ENCODE assay signal across 8 cellular contexts in the genomic region with DNA sequence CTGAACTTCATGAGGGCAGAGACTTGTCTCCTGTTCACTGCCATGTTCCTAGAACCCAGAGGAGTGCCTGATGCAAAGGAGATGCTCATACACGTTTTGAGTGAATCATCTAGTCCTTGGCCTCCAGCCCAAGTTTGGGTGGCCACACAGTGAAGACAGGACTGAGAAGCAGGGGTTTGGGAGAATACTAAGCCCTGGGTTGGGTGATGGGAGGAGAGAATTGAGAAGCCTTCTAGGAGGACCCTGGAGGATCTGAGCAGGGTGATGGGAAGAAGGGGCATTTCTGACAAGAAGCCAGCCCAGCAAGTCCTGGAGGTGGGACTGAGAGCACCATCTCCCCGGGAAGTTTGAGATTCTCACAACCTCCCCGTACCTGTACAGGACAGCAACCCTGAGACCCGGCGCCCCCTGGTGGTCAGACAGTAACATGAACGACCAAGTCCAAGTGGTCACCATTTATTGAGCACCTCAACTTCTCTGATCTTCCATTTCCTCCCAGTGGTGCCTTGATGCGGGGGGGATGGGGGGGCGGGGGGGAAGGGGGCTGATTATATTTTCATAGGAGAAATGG. TPM values are rescaled to one million over a fixed set of nuclear protein-coding genes. Genes with fewer than 3 reads are reported as not detected.
A peak's percentile ranks its signal among the peaks of the same experiment; 100 is the strongest.
DNase-seq lines count a peak whose midpoint lies in the region; ATAC-seq and TF ChIP-seq lines count a peak whose summit lies in the region.

No MANE protein-coding gene starts in this region.

- DNase-seq in activated gamma-delta T cell treated with Interleukin-2 at 50 U/mL for 16 hours (peak; percentile 75), activated gamma-delta T cell (lab: John Stamatoyannopoulos, UW) (no peak), NCI-H69 (lab: John Stamatoyannopoulos, UW) (peak; percentile 62), endothelial cell (ENCODE audit: low spot score) (peak; percentile 72), mucosa of gallbladder (ENCODE audit: low spot score) (peak; percentile 53)
- peak; percentile 88 for DNase-seq in activated CD8-positive, alpha-beta memory T cell treated with anti-CD3 and anti-CD28 coated beads for 24 hours
- peak; percentile 68 to 82 for DNase-seq in stimulated activated effector memory CD8-positive, alpha-beta T cell treated with anti-CD3 and anti-CD28 coated beads, Interleukin-12 subunit alpha, Interleukin-12 subunit beta, amount 100 ng/mL, for 72 hours (ENCODE audit: low spot score in 2 of 2)

- peak; percentile 62 for ATAC-seq in stimulated activated effector memory CD8-positive, alpha-beta T cell treated with anti-CD3 and anti-CD28 coated beads, Interleukin-12 subunit alpha, Interleukin-12 subunit beta, amount 100 ng/mL, for 72 hours
- ATAC-seq in GM19351 (IDR thresholded peaks at IDR 0.05; ENCODE audit: unreplicated experiment): no peak

- no peaks in the 10 kb centered on the region for H3K9me3 Mint-ChIP-seq in endothelial cell (ENCODE audit: unreplicated experiment)
- H3K9me3 Mint-ChIP-seq in stimulated activated effector memory CD8-positive, alpha-beta T cell treated with anti-CD3 and anti-CD28 coated beads, Interleukin-12 subunit alpha, Interleukin-12 subunit beta, amount 100 ng/mL, for 72 hours: no peaks in the 10 kb centered on the region

- peak; percentile 64 for TF ChIP-seq CTCF in endothelial cell (IDR thresholded peaks at IDR 0.05; ENCODE audit: unreplicated experiment)

- no peaks in the 10 kb centered on the region for H3K36me3 Mint-ChIP-seq in endothelial cell (ENCODE audit: low read depth, unreplicated experiment)
- H3K36me3 Mint-ChIP-seq in stimulated activated effector memory CD8-positive, alpha-beta T cell treated with anti-CD3 and anti-CD28 coated beads, Interleukin-12 subunit alpha, Interleukin-12 subunit beta, amount 100 ng/mL, for 72 hours: peaks cover 39% of the 10 kb centered on the region

- H3K27me3 Mint-ChIP-seq in endothelial cell (ENCODE audit: unreplicated experiment): peaks cover 2% of the 10 kb centered on the region

- peak overlapping the region; percentile 4 for H3K4me3 Mint-ChIP-seq in endothelial cell (ENCODE audit: unreplicated experiment)
- no peak overlapping the region for H3K4me3 Mint-ChIP-seq in stimulated activated effector memory CD8-positive, alpha-beta T cell treated with anti-CD3 and anti-CD28 coated beads, Interleukin-12 subunit alpha, Interleukin-12 subunit beta, amount 100 ng/mL, for 72 hours

- H3K4me1 Mint-ChIP-seq in endothelial cell (ENCODE audit: unreplicated experiment): peaks cover 18% of the 10 kb centered on the region
- peaks cover 45% of the 10 kb centered on the region for H3K4me1 Mint-ChIP-seq in stimulated activated effector memory CD8-positive, alpha-beta T cell treated with anti-CD3 and anti-CD28 coated beads, Interleukin-12 subunit alpha, Interleukin-12 subunit beta, amount 100 ng/mL, for 72 hours

- H3K27ac Mint-ChIP-seq in endothelial cell (ENCODE audit: unreplicated experiment): peak overlapping the region; percentile 25
- H3K27ac Mint-ChIP-seq in stimulated activated effector memory CD8-positive, alpha-beta T cell treated with anti-CD3 and anti-CD28 coated beads, Interleukin-12 subunit alpha, Interleukin-12 subunit beta, amount 100 ng/mL, for 72 hours: no peak overlapping the region

RNA-seq across cellular contexts. Expression of a gene that starts 11.0 kb away (rescaled TPM):
- total RNA-seq in endothelial cell (ENCODE audit: unreplicated experiment): 5.4 TPM
- total RNA-seq in mucosa of gallbladder: 12.1 TPM

RNA-seq across cellular contexts. Expression of a gene that starts 14.6 kb away (rescaled TPM):
- total RNA-seq in endothelial cell (ENCODE audit: unreplicated experiment) (not detected), mucosa of gallbladder (0.63 TPM)

RNA-seq across cellular contexts. Expression of a gene that starts 27.5 kb away (rescaled TPM):
- total RNA-seq in endothelial cell (ENCODE audit: unreplicated experiment) (0.82 TPM), mucosa of gallbladder (6.3 TPM)

RNA-seq across cellular contexts. Expression of a gene that starts 32.4 kb away (rescaled TPM):
- total RNA-seq in endothelial cell (ENCODE audit: unreplicated experiment) (0.67 TPM), mucosa of gallbladder (2.0 TPM)

RNA-seq across cellular contexts. Expression of a gene that starts 44.9 kb away (rescaled TPM):
- total RNA-seq in endothelial cell (ENCODE audit: unreplicated experiment): not detected
- 3.5 TPM for total RNA-seq in mucosa of gallbladder
